In the genomic region with DNA sequence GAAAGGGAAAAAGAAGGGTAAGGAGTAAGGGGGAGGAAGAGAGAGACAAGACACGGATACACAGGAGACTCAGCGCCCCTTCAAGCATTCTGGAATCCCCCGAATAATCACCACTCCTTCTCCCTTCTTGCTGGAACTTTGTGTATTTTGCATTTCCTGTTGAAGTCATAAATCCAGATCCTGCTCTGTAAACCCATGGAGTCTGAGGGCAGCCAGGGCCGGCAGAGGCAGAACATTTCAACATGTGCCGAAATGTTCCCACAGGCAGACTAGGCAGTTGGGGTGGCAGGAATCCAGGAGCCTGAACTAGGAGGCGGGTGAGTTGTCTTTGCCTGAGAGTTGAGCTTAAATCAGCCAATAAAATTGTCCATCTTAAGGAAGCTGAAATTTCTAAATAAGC, we compare ENCODE assay signal across 10 cellular contexts.
DNase-seq lines count a peak whose midpoint lies in the region; ATAC-seq and TF ChIP-seq lines count a peak whose summit lies in the region.
"Had no signal": no experiment of that assay in that cellular context is flagged by ENCODE, and none has a peak within 500 bp of the region (broad histone marks: within the 10 kb centered on the region; RNA-seq: fewer than 3 reads in every experiment).

No MANE protein-coding gene starts in this region.

- no peaks in the 10 kb centered on the region for H3K36me3 Mint-ChIP-seq in activated naive CD4-positive, alpha-beta T cell treated with anti-CD3 and anti-CD28 coated beads, Interleukin-2, amount 50 U/mL, for 72 hours

- H3K27ac Mint-ChIP-seq in activated naive CD4-positive, alpha-beta T cell treated with anti-CD3 and anti-CD28 coated beads, Interleukin-2, amount 50 U/mL, for 72 hours = peak overlapping the region in 1 of 2 donors; percentile 82
- H3K27ac Mint-ChIP-seq: activated naive CD4-positive, alpha-beta T cell treated with anti-CD3 and anti-CD28 coated beads for 36 hours had no signal

- intact Hi-C loops in cardiac septum (cut with DNase I) = loop anchor here (2.0 kb wide), 1 partner anchor 31 kb away; no protein-coding TSS in a partner anchor
- intact Hi-C loops in posterior cingulate gyrus (cut with DNase I) = no loop called here

- TF ChIP-seq CTCF in AG09319 (IDR thresholded peaks at IDR 0.05; ENCODE audit: low read depth, low read length) (no peak), GM20000 (IDR thresholded peaks at IDR 0.05; ENCODE audit: extremely low read depth, missing control alignments) (no peak)

- no peak for ATAC-seq in HG02678 (IDR thresholded peaks at IDR 0.05; ENCODE audit: unreplicated experiment)
- no peak for ATAC-seq in activated naive CD4-positive, alpha-beta T cell treated with anti-CD3 and anti-CD28 coated beads, Interleukin-2, amount 50 U/mL, for 72 hours

- no peaks in the 10 kb centered on the region for H3K9me3 Mint-ChIP-seq in activated naive CD4-positive, alpha-beta T cell treated with anti-CD3 and anti-CD28 coated beads, Interleukin-2, amount 50 U/mL, for 72 hours
- H3K9me3 Mint-ChIP-seq: activated naive CD4-positive, alpha-beta T cell treated with anti-CD3 and anti-CD28 coated beads for 36 hours; CD4-positive, CD25-positive, alpha-beta regulatory T cell had no signal

- DNase-seq in AG09319 (ENCODE audit: extremely low read depth, low read depth) (peak; percentile 91), anterior cingulate cortex (lab: John Stamatoyannopoulos, UW) (peak in 44 of 58 donors; percentile 6 to 74 (median 42)), cardiac septum (ENCODE audit: low spot score) (peak; percentile 82), posterior cingulate gyrus (peak; percentile 32 to 95 (median 70)), GM20000 (ENCODE audit: low spot score) (no peak), COLO829 (ENCODE audit: low spot score) (no peak)
- no peak for DNase-seq in activated naive CD4-positive, alpha-beta T cell treated with anti-CD3 and anti-CD28 coated beads, Interleukin-2, amount 50 U/mL, for 72 hours (ENCODE audit: low spot score in 2 of 2)
- DNase-seq: activated naive CD4-positive, alpha-beta T cell treated with anti-CD3 and anti-CD28 coated beads for 36 hours; CD4-positive, CD25-positive, alpha-beta regulatory T cell had no signal

Comparison
In these comparisons a context has a peak if more than half of its experiments do, and no peak if none do; other contexts are left out.
1. DNase-seq: peak in AG09319 (single experiment), anterior cingulate cortex (44 of 58), cardiac septum (single experiment) and posterior cingulate gyrus (10 of 10); none in GM20000 (single experiment), activated naive CD4-positive, alpha-beta T cell treated with anti-CD3 and anti-CD28 coated beads, Interleukin-2, amount 50 U/mL, for 72 hours (0 of 2) and COLO829 (single experiment).